ENCODE assay signal across 14 cellular contexts in the genomic region with DNA sequence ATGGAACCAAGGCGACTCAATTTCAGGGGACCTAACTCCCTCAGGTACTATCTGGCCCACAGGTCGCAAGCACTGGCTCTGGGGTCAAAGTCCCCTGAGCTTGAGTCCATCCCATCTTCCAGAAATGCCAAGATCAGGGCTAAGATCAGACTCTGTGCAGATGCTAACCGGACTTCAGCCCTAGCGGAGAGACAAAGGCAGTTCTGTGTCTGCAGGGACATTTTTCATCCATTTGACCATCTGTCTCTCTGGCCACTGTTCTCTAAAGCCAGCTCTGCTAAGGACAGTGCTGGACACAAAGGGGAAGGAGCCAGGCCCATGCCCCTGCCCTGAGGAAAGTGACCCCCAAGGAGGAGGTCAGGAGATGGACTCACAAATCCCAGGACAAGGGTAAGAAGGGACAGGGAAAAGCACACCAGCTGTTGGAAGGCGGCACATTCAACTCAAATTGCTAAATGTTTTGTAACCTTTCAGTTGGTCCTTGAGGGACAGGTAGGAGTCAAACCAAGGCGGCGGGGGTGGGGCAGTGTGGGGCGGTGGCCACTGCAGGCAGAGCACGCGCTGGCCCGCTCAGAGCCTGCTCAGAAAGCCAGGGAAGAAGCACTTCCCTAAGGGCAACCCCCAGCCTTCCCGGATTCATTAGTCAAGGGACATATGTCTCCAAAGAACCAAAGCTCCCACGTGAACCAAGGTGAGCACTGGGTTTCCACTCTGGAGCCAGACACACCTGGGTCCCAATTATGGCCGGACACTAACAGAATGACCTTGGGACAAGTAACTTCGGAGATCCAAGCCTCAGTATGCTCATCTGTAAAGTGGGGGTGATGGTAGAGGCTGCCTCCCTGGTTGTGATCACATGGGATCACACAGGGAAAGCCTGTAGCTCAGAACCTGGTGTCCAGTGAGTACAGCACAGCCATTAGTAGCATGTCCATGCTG. TPM values are rescaled to one million over a fixed set of nuclear protein-coding genes. Genes with fewer than 3 reads are reported as not detected.
DNase-seq lines count a peak whose midpoint lies in the region; ATAC-seq lines count a peak whose summit lies in the region.
"Had no signal": no experiment of that assay in that cellular context is flagged by ENCODE, and none has a peak within 500 bp of the region (broad histone marks: within the 10 kb centered on the region; RNA-seq: fewer than 3 reads in every experiment).

No MANE protein-coding gene starts in this region.

- H3K27ac Mint-ChIP-seq in T-helper 2 cell treated with Interferon-gamma antibody and Interleukin-4, amounts not matched to agents 5 μg/mL and 100 μg/mL, for 36 hours = peak overlapping the region; percentile 31
- H3K27ac Mint-ChIP-seq in activated T-helper 17 cell treated with anti-CD3 and anti-CD28 coated beads, Interleukin-2, amount 50 U/mL, for 72 hours = peak overlapping the region; percentile 90
- H3K27ac Mint-ChIP-seq in stimulated activated effector memory CD8-positive, alpha-beta T cell treated with anti-CD3 and anti-CD28 coated beads, Interleukin-12 subunit alpha, Interleukin-12 subunit beta, amount 100 ng/mL, for 72 hours = peak overlapping the region; percentile 90

- H3K4me1 Mint-ChIP-seq in T-helper 2 cell treated with Interferon-gamma antibody and Interleukin-4, amounts not matched to agents 5 μg/mL and 100 μg/mL, for 36 hours (ENCODE audit: low read depth) = peaks cover 20% of the 10 kb centered on the region
- peaks cover 47% of the 10 kb centered on the region for H3K4me1 Mint-ChIP-seq in activated T-helper 17 cell treated with anti-CD3 and anti-CD28 coated beads, Interleukin-2, amount 50 U/mL, for 72 hours
- H3K4me1 Mint-ChIP-seq in stimulated activated effector memory CD8-positive, alpha-beta T cell treated with anti-CD3 and anti-CD28 coated beads, Interleukin-12 subunit alpha, Interleukin-12 subunit beta, amount 100 ng/mL, for 72 hours = peaks cover 87% of the 10 kb centered on the region

- H3K9me3 Mint-ChIP-seq in T-helper 2 cell treated with Interferon-gamma antibody and Interleukin-4, amounts not matched to agents 5 μg/mL and 100 μg/mL, for 36 hours = no peaks in the 10 kb centered on the region
- H3K9me3 Mint-ChIP-seq in activated T-helper 17 cell treated with anti-CD3 and anti-CD28 coated beads, Interleukin-2, amount 50 U/mL, for 72 hours = no peaks in the 10 kb centered on the region
- H3K9me3 Mint-ChIP-seq in stimulated activated effector memory CD8-positive, alpha-beta T cell treated with anti-CD3 and anti-CD28 coated beads, Interleukin-12 subunit alpha, Interleukin-12 subunit beta, amount 100 ng/mL, for 72 hours = no peaks in the 10 kb centered on the region

- H3K27ac ChIP-seq in layer of hippocampus (ENCODE audit: low read depth, low read length) = peak overlapping the region; percentile 88
- H3K27ac ChIP-seq: 22Rv1, suprapubic skin had no signal

- H3K27me3 Mint-ChIP-seq in T-helper 2 cell treated with Interferon-gamma antibody and Interleukin-4, amounts not matched to agents 5 μg/mL and 100 μg/mL, for 36 hours (ENCODE audit: low read depth) = no peaks in the 10 kb centered on the region
- H3K27me3 Mint-ChIP-seq in activated T-helper 17 cell treated with anti-CD3 and anti-CD28 coated beads, Interleukin-2, amount 50 U/mL, for 72 hours = no peaks in the 10 kb centered on the region

- H3K36me3 Mint-ChIP-seq in T-helper 2 cell treated with Interferon-gamma antibody and Interleukin-4, amounts not matched to agents 5 μg/mL and 100 μg/mL, for 36 hours (ENCODE audit: low read depth) = peaks cover 37% of the 10 kb centered on the region
- H3K36me3 Mint-ChIP-seq in activated T-helper 17 cell treated with anti-CD3 and anti-CD28 coated beads, Interleukin-2, amount 50 U/mL, for 72 hours (ENCODE audit: low read depth) = peaks cover 68% of the 10 kb centered on the region
- H3K36me3 Mint-ChIP-seq in stimulated activated effector memory CD8-positive, alpha-beta T cell treated with anti-CD3 and anti-CD28 coated beads, Interleukin-12 subunit alpha, Interleukin-12 subunit beta, amount 100 ng/mL, for 72 hours = peaks cover 81% of the 10 kb centered on the region

- H3K27me3 ChIP-seq in layer of hippocampus (ENCODE audit: control insufficient read depth, insufficient read depth, low read length) = no peaks in the 10 kb centered on the region
- H3K27me3 ChIP-seq: suprapubic skin had no signal

- H3K4me3 Mint-ChIP-seq in T-helper 2 cell treated with Interferon-gamma antibody and Interleukin-4, amounts not matched to agents 5 μg/mL and 100 μg/mL, for 36 hours = no peak overlapping the region
- peak overlapping the region; percentile 26 for H3K4me3 Mint-ChIP-seq in activated T-helper 17 cell treated with anti-CD3 and anti-CD28 coated beads, Interleukin-2, amount 50 U/mL, for 72 hours
- H3K4me3 Mint-ChIP-seq in stimulated activated effector memory CD8-positive, alpha-beta T cell treated with anti-CD3 and anti-CD28 coated beads, Interleukin-12 subunit alpha, Interleukin-12 subunit beta, amount 100 ng/mL, for 72 hours = peak overlapping the region; percentile 9

- DNase-seq in T-helper 2 cell treated with Interferon-gamma antibody and Interleukin-4, amounts not matched to agents 5 μg/mL and 100 μg/mL, for 36 hours (ENCODE audit: low spot score) = no peak
- DNase-seq in T-helper 2 cell (no peak), NCI-H2029 (lab: John Stamatoyannopoulos, UW) (no peak)
- no peak for DNase-seq in stimulated activated effector memory CD8-positive, alpha-beta T cell treated with anti-CD3 and anti-CD28 coated beads, Interleukin-12 subunit alpha, Interleukin-12 subunit beta, amount 100 ng/mL, for 72 hours (ENCODE audit: low spot score in 2 of 2)
- DNase-seq: activated CD8-positive, alpha-beta memory T cell treated with anti-CD3 and anti-CD28 coated beads, Interleukin-2, amount 50 U/mL, for 4 hours; NCI-H1417; NCI-H524 treated with DMSO at 0.1 percent for 48 hours; RPMI8226 had no signal

- no peak for ATAC-seq in activated T-helper 17 cell treated with anti-CD3 and anti-CD28 coated beads, Interleukin-2, amount 50 U/mL, for 72 hours (replicated peaks)
- no peak for ATAC-seq in stimulated activated effector memory CD8-positive, alpha-beta T cell treated with anti-CD3 and anti-CD28 coated beads, Interleukin-12 subunit alpha, Interleukin-12 subunit beta, amount 100 ng/mL, for 72 hours
- ATAC-seq in GM21825 (IDR thresholded peaks at IDR 0.05; ENCODE audit: unreplicated experiment) (no peak), HG02970 (IDR thresholded peaks at IDR 0.05; ENCODE audit: low FRiP score, unreplicated experiment) (no peak)

RNA-seq across cellular contexts. Expression of a gene that starts 42.8 kb away (rescaled TPM):
- 100 to 1,000 TPM; 140 to 158 TPM for total RNA-seq in activated T-helper 17 cell treated with anti-CD3 and anti-CD28 coated beads, Interleukin-2, amount 50 U/mL, for 72 hours

RNA-seq across cellular contexts. Expression of a gene that starts 48.8 kb away (rescaled TPM):
- not detected for total RNA-seq in activated T-helper 17 cell treated with anti-CD3 and anti-CD28 coated beads, Interleukin-2, amount 50 U/mL, for 72 hours
- total RNA-seq: suprapubic skin had no signal

Comparison
In these comparisons a context has a peak if more than half of its experiments do, and no peak if none do; other contexts are left out.
1. H3K27ac Mint-ChIP-seq: peak in every context shown above with its lines; median percentile 90 in activated T-helper 17 cell treated with anti-CD3 and anti-CD28 coated beads, Interleukin-2, amount 50 U/mL, for 72 hours; 90 in stimulated activated effector memory CD8-positive, alpha-beta T cell treated with anti-CD3 and anti-CD28 coated beads, Interleukin-12 subunit alpha, Interleukin-12 subunit beta, amount 100 ng/mL, for 72 hours; 31 in T-helper 2 cell treated with Interferon-gamma antibody and Interleukin-4, amounts not matched to agents 5 μg/mL and 100 μg/mL, for 36 hours.